Comparison of ENCODE assay signal across 19 cellular contexts in the genomic region with DNA sequence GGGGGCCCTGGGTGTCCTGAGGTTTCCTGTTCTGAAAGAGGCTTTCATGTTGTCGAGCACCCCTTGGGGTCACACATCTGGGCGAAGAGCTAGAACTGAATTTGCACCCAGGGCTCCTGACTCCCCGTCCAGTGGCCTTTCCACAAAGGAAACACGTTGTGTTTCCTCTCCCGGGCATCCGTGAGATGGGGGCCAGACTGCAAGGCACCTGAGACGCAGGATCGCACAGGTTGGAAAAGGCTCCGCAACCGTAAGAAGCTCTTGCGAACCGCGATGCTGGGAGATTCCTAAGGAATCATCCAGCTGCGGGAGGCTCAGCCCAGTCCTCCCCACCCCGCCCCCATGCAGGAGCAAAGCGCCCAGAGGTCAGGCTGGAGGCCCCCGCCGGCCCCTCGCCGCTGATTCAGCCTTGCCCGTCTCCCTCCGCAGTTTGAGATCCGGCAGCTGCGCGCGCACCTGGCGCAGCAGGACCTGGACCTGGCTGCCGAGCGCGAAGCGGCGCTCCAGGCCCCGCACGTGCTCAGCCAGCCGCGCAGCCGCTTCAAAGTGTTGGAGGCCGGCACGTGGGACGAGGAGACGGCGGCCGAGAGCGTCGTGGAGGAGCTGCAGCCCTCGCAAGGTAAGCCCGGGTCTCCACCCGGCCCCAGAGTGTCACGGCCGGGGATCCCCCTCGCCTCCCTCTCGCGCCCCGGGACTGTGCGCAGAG.
DNase-seq lines count a peak whose midpoint lies in the region; TF ChIP-seq lines count a peak whose summit lies in the region.
"Had no signal": no experiment of that assay in that cellular context is flagged by ENCODE, and none has a peak within 500 bp of the region (broad histone marks: within the 10 kb centered on the region; RNA-seq: fewer than 3 reads in every experiment).

No MANE protein-coding gene starts in this region.

- H3K27me3 ChIP-seq in H7 (ENCODE audit: control insufficient read depth, insufficient read depth, low read length) (peaks cover 2% of the 10 kb centered on the region), osteoblast (ENCODE audit: insufficient read depth, low read length) (peaks cover 18% of the 10 kb centered on the region), SJCRH30 (0 out of 2 replicates have a peak, but pooled peaks cover 2% of the 10 kb centered on the region), Caco-2 (replicated peaks; ENCODE audit: control insufficient read depth, insufficient read depth, low read length) (no peaks in the 10 kb centered on the region)

- H3K4me1 ChIP-seq in osteoblast (ENCODE audit: insufficient read depth, low read length) (peaks cover 16% of the 10 kb centered on the region), SJCRH30 (peaks cover 8% of the 10 kb centered on the region), Caco-2 (peaks cover 15% of the 10 kb centered on the region)
- H3K4me1 ChIP-seq: prostate gland had no signal

- peaks cover 16% of the 10 kb centered on the region for H3K4me1 Mint-ChIP-seq in Caco-2 (ENCODE audit: low read depth, unreplicated experiment)

- H3K27me3 Mint-ChIP-seq in Caco-2 (ENCODE audit: insufficient read depth, unreplicated experiment) = peaks cover 3% of the 10 kb centered on the region

- H3K36me3 Mint-ChIP-seq in Caco-2 (ENCODE audit: insufficient read depth, unreplicated experiment) = peaks cover 13% of the 10 kb centered on the region
- H3K36me3 Mint-ChIP-seq: activated naive CD8-positive, alpha-beta T cell; stimulated activated memory B cell treated with anti-CD40 and anti-IgM and Interleukin-4, amounts not matched to agents 10 μg/mL and 1 μg/mL and 100 μg/mL, for 72 hours had no signal

- peak overlapping the region; percentile 40 for H3K4me2 ChIP-seq in osteoblast (ENCODE audit: insufficient read depth, low read length)

- no peaks in the 10 kb centered on the region for H3K9me3 Mint-ChIP-seq in Caco-2 (ENCODE audit: unreplicated experiment)
- H3K9me3 Mint-ChIP-seq: activated CD4-positive, alpha-beta T cell treated with anti-CD3 and anti-CD28 coated beads, Interleukin-2, amount 10 ng/mL, durations not matched to agents 24 days and 14 days; activated T-helper 17 cell treated with anti-CD3 and anti-CD28 coated beads, Interleukin-2, amount 50 U/mL, for 72 hours; neural crest cell; stimulated activated memory B cell treated with anti-CD40 and anti-IgM and Interleukin-4, amounts not matched to agents 10 μg/mL and 1 μg/mL and 100 μg/mL, for 72 hours had no signal

- no peak overlapping the region for H2AFZ ChIP-seq in osteoblast (ENCODE audit: low read length)

- H3K27ac ChIP-seq in VCaP = peak overlapping the region; percentile 88
- no peak overlapping the region for H3K27ac ChIP-seq in osteoblast (ENCODE audit: low read depth, low read length)
- no peak overlapping the region for H3K27ac ChIP-seq in SJCRH30
- H3K27ac ChIP-seq: 22Rv1, GM23248, HL-60, prostate gland had no signal

- H3K36me3 ChIP-seq in H7 (replicated peaks; ENCODE audit: control insufficient read depth, insufficient read depth, low read length) (no peaks in the 10 kb centered on the region), osteoblast (ENCODE audit: insufficient read depth, low read length) (no peaks in the 10 kb centered on the region), SJCRH30 (no peaks in the 10 kb centered on the region), Caco-2 (ENCODE audit: control insufficient read depth, insufficient read depth, low read length) (no peaks in the 10 kb centered on the region)
- H3K36me3 ChIP-seq: prostate gland had no signal

- no peaks in the 10 kb centered on the region for H3K79me2 ChIP-seq in osteoblast (ENCODE audit: insufficient read depth, low read length)

- H3K4me3 ChIP-seq in H7 (ENCODE audit: insufficient read depth, low read depth, low read length) (no peak overlapping the region), osteoblast (ENCODE audit: insufficient read depth, low read length) (no peak overlapping the region), SJCRH30 (no peak overlapping the region), Caco-2 (ENCODE audit: low read depth, low read length) (no peak overlapping the region)
- H3K4me3 ChIP-seq: GM23248 had no signal

- DNase-seq in NCI-H1092 (lab: John Stamatoyannopoulos, UW) (peak; percentile 22), NCI-H1092 treated with DMSO at 0.1 percent for 48 hours (lab: John Stamatoyannopoulos, UW) (no peak), H7 (peak; percentile 63), osteoblast (ENCODE audit: insufficient read length, low spot score, missing footprints) (no peak), SJCRH30 (no peak), Caco-2 (no peak)
- no peak for DNase-seq in activated T-cell treated with anti-CD3 and anti-CD28 coated beads, Interleukin-2, amount 50 U/mL, for 48 hours
- DNase-seq: effector CD8-positive, alpha-beta T cell; stimulated activated CD4-positive, alpha-beta T cell treated with anti-CD3 and anti-CD28 coated beads, Interleukin-1b, Interleukin-23, amount 100 ng/mL, for 48 hours had no signal

- intact Hi-C loops in Caco-2 (cut with micrococcal nuclease; ENCODE audit: unreplicated experiment) = loop anchor here (1.0 to 2.0 kb wide), 3 partner anchors 94 to 675 kb away; a partner anchor contains a TSS

- CTCF ChIA-PET in Caco-2 (lab: Charles Lee) = interaction anchor here (0.6 to 1.1 kb wide), 2 partner anchors 142 to 381 kb away, joined by 3 to 5 read pairs; no protein-coding TSS in a partner anchor

- BruUV-seq in Caco-2 (replicated peaks; lab: Mats Ljungman, UMichigan) = no TSS peak

- H3K4me3 Mint-ChIP-seq in Caco-2 (ENCODE audit: unreplicated experiment) = no peak overlapping the region
- H3K4me3 Mint-ChIP-seq: neural crest cell had no signal

- no peak for TF ChIP-seq CTCF in VCaP (conservative IDR thresholded peaks at IDR 0.05)
- TF ChIP-seq CTCF in osteoblast (IDR thresholded peaks at IDR 0.05; ENCODE audit: extremely low read depth, low read depth, low read length) = no peak
- TF ChIP-seq CTCF in Caco-2 (IDR thresholded peaks at IDR 0.05; ENCODE audit: insufficient read depth in 1 of 2, low read depth in 1 of 2, low read length in 1 of 2, severe bottlenecking in 1 of 2, unreplicated experiment in 1 of 2) = no peak

- H3K9me3 ChIP-seq in osteoblast (ENCODE audit: low read depth, low read length) (no peaks in the 10 kb centered on the region), SJCRH30 (replicated peaks) (no peaks in the 10 kb centered on the region), Caco-2 (no peaks in the 10 kb centered on the region)
- H3K9me3 ChIP-seq: prostate gland had no signal

- H3K27ac Mint-ChIP-seq in Caco-2 (ENCODE audit: unreplicated experiment) = no peak overlapping the region
- H3K27ac Mint-ChIP-seq: activated CD4-positive, alpha-beta T cell treated with anti-CD3 and anti-CD28 coated beads, Interleukin-2, amount 10 ng/mL, durations not matched to agents 24 days and 14 days; activated naive CD8-positive, alpha-beta T cell; activated T-helper 17 cell treated with anti-CD3 and anti-CD28 coated beads, Interleukin-2, amount 50 U/mL, for 72 hours; stimulated activated memory B cell treated with anti-CD40 and anti-IgM and Interleukin-4, amounts not matched to agents 10 μg/mL and 1 μg/mL and 100 μg/mL, for 72 hours had no signal

- POLR2A ChIA-PET in Caco-2 (lab: Charles Lee) = interaction anchor here (0.6 kb wide), 1 partner anchor 262 kb away, joined by 3 read pairs; no protein-coding TSS in a partner anchor

- no peaks in the 10 kb centered on the region for H4K20me1 ChIP-seq in osteoblast (ENCODE audit: insufficient read depth, low read length)

Comparison
In these comparisons a context has a peak if more than half of its experiments do, and no peak if none do; other contexts are left out.
1. DNase-seq: peak in NCI-H1092 (single experiment) and H7 (single experiment); none in NCI-H1092 treated with DMSO at 0.1 percent for 48 hours (single experiment), osteoblast (single experiment), activated T-cell treated with anti-CD3 and anti-CD28 coated beads, Interleukin-2, amount 50 U/mL, for 48 hours (0 of 2), SJCRH30 (0 of 2) and Caco-2 (0 of 2).